Comparison of ENCODE assay signal across 17 cellular contexts in the genomic region with DNA sequence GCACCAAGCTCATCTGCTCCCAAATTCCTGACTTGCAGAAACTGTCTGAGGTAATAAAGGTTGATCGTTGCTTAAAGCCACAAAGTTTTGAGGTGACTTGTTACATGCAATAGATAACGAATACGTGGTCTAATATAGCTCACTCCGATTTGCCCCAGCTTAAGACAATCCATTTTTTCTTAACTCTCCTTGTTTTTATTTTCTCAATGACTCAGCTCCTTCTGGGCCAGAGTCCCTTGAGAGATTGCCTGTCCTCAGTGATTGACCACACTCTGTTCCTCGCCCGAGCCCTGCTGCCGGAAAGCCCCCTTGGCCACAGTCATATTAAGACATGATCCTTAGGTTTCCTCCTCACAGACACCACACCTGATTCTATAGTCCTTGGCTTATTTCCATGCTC.
A peak's percentile ranks its signal among the peaks of the same experiment; 100 is the strongest.
DNase-seq lines count a peak whose midpoint lies in the region; ATAC-seq, FAIRE-seq and TF ChIP-seq lines count a peak whose summit lies in the region.
"Had no signal": no experiment of that assay in that cellular context is flagged by ENCODE, and none has a peak within 500 bp of the region (broad histone marks: within the 10 kb centered on the region; RNA-seq: fewer than 3 reads in every experiment).

No MANE protein-coding gene starts in this region.

- FAIRE-seq in pancreas (lab: Jason Lieb, UNC) = no peak
- FAIRE-seq: kidney had no signal

- ATAC-seq in left lobe of liver (no peak), pancreas (no peak), GM18873 (IDR thresholded peaks at IDR 0.05; ENCODE audit: low FRiP score, unreplicated experiment) (no peak)
- ATAC-seq: activated T-cell treated with anti-CD3 and anti-CD28 coated beads, Interleukin-2, amount 50 U/mL, for 72 hours had no signal

- no peak overlapping the region for H3K27ac ChIP-seq in pancreas
- no peak overlapping the region for H3K27ac ChIP-seq in left ventricle myocardium inferior (replicated peaks)
- H3K27ac ChIP-seq: KMS-11, suprapubic skin had no signal

- intact Hi-C loops in pancreas (cut with DNase I) (no loop called here), left ventricle myocardium inferior (cut with micrococcal nuclease) (no loop called here)

- H3K27me3 ChIP-seq in pancreas = no peaks in the 10 kb centered on the region
- H3K27me3 ChIP-seq in left ventricle myocardium inferior (ENCODE audit: low read depth) = peaks cover 35% of the 10 kb centered on the region
- H3K27me3 ChIP-seq: suprapubic skin had no signal

- DNase-seq in AG20443 (ENCODE audit: low spot score) = peak; percentile 35
- peak; percentile 42 for DNase-seq in HS-27A (ENCODE audit: low read depth)
- DNase-seq in amniotic stem cell (lab: John Stamatoyannopoulos, UW) = peak; percentile 3
- peak; percentile 18 to 24 for DNase-seq in foreskin fibroblast
- no peak for DNase-seq in left lobe of liver (ENCODE audit: low spot score)
- DNase-seq in pancreas = no peak
- DNase-seq in left ventricle myocardium inferior = no peak
- DNase-seq: activated CD4-positive, alpha-beta T cell treated with anti-CD3 and anti-CD28 coated beads, Interleukin-2, amount 10 ng/mL, durations not matched to agents 24 days and 14 days; activated T-cell treated with anti-CD3 and anti-CD28 coated beads, Interleukin-2, amount 50 U/mL, for 72 hours; amygdala; effector CD4-positive, alpha-beta T cell; kidney; NCI-H1930; NCI-H526 had no signal

- H3K9me3 ChIP-seq in pancreas = no peaks in the 10 kb centered on the region
- no peaks in the 10 kb centered on the region for H3K9me3 ChIP-seq in left ventricle myocardium inferior (replicated peaks)
- H3K9me3 ChIP-seq: suprapubic skin had no signal

- H3K4me1 ChIP-seq in pancreas (no peaks in the 10 kb centered on the region), left ventricle myocardium inferior (no peaks in the 10 kb centered on the region)

- H3K36me3 ChIP-seq in pancreas (no peaks in the 10 kb centered on the region), left ventricle myocardium inferior (no peaks in the 10 kb centered on the region)
- H3K36me3 ChIP-seq: suprapubic skin had no signal

- TF ChIP-seq CTCF in foreskin fibroblast (IDR thresholded peaks at IDR 0.05; ENCODE audit: low read depth, low read length) (no peak), pancreas (IDR thresholded peaks at IDR 0.05) (no peak), left ventricle myocardium inferior (IDR thresholded peaks at IDR 0.05; ENCODE audit: borderline replicate concordance) (no peak)

- 74 to 85% methylated on average over 7 of the region's 7 CpGs for WGBS in pancreas, 2 donors

- H3K4me3 ChIP-seq in foreskin fibroblast (ENCODE audit: low read depth in 1 of 2, low read length in 2 of 2) (no peak overlapping the region), pancreas (no peak overlapping the region), left ventricle myocardium inferior (no peak overlapping the region)
- H3K4me3 ChIP-seq: suprapubic skin had no signal

Comparison
In these comparisons a context has a peak if more than half of its experiments do, and no peak if none do; other contexts are left out.
1. DNase-seq: peak in AG20443 (single experiment), HS-27A (single experiment), amniotic stem cell (single experiment) and foreskin fibroblast (2 of 2); none in left lobe of liver (single experiment), pancreas (0 of 6) and left ventricle myocardium inferior (single experiment).